ENCODE assay signal across 28 cellular contexts in genomic region chr5:122730037-122730436, GRCh38. TPM values are rescaled to one million over a fixed set of nuclear protein-coding genes. Genes with fewer than 3 reads are reported as not detected.
DNase-seq lines count a peak whose midpoint lies in the region; ATAC-seq, FAIRE-seq and TF ChIP-seq lines count a peak whose summit lies in the region.
"Had no signal": no experiment of that assay in that cellular context is flagged by ENCODE, and none has a peak within 500 bp of the region (broad histone marks: within the 10 kb centered on the region; RNA-seq: fewer than 3 reads in every experiment).

No MANE protein-coding gene starts in this region.

- peaks cover 23 to 39% (median 32%) of the 10 kb centered on the region in 3 donors for H3K4me1 Mint-ChIP-seq in naive B cell
- H3K4me1 Mint-ChIP-seq: activated T-helper 17 cell treated with anti-CD3 and anti-CD28 coated beads, Interleukin-2, amount 50 U/mL, for 72 hours; endodermal cell; stimulated activated naive CD8-positive, alpha-beta T cell treated with anti-CD3 and anti-CD28 coated beads, Interleukin-15, amount 100 ng/mL, for 72 hours had no signal

- H3K9me3 ChIP-seq in SK-N-SH = no peaks in the 10 kb centered on the region
- H3K9me3 ChIP-seq: BE2C, lower lobe of right lung, thyroid gland had no signal

- no peaks in the 10 kb centered on the region for H4K20me1 ChIP-seq in SK-N-SH (ENCODE audit: insufficient read depth)

- CTCF ChIA-PET in SK-N-SH (lab: Yijun Ruan, JAX) (no interaction called here), HEK293T (lab: Yijun Ruan, JAX) (no interaction called here)

- TF ChIP-seq RAD21 in SK-N-SH (IDR thresholded peaks at IDR 0.05; ENCODE audit: low read length) = no peak

- H3K4me3 ChIP-seq in SK-N-SH (ENCODE audit: low read depth in 2 of 2, low read length in 1 of 2) = no peak overlapping the region
- H3K4me3 ChIP-seq: heart left ventricle, lower lobe of right lung, thyroid gland had no signal

- H3K36me3 ChIP-seq in SK-N-SH (replicated peaks in 1 of 2; ENCODE audit: control insufficient read depth in 1 of 2, insufficient read depth in 2 of 2, low read length in 1 of 2) = no peaks in the 10 kb centered on the region
- H3K36me3 ChIP-seq: BE2C, heart left ventricle, lower lobe of right lung, thyroid gland had no signal

- DNase-seq in GM12891 (ENCODE audit: insufficient read length, low spot score) = no peak
- peak; percentile 10 for DNase-seq in GM20000 (ENCODE audit: low spot score)
- DNase-seq in naive B cell = no peak
- DNase-seq in SK-N-SH = no peak
- no peak for DNase-seq in GOT3 (lab: John Stamatoyannopoulos, UW)
- no peak for DNase-seq in HEK293T (ENCODE audit: extremely low spot score)
- DNase-seq: activated CD4-positive, alpha-beta memory T cell treated with anti-CD3 and anti-CD28 coated beads for 36 hours; activated CD8-positive, alpha-beta memory T cell treated with anti-CD3 and anti-CD28 coated beads, Interleukin-2, amount 50 U/mL, for 48 hours; aorta; BE2C; cortex of kidney; endodermal cell; foreskin fibroblast; heart left ventricle; lower lobe of right lung; NCI-H146; NCI-H2107; NCI-H748 treated with DMSO at 0.1 percent for 48 hours; stimulated activated naive CD8-positive, alpha-beta T cell treated with anti-CD3 and anti-CD28 coated beads, Interleukin-15, amount 100 ng/mL, for 72 hours; T-helper 1 cell; thyroid gland had no signal

- no peak overlapping the region for H3K4me2 ChIP-seq in SK-N-SH

- no peak overlapping the region for H2AFZ ChIP-seq in SK-N-SH (ENCODE audit: low read depth)

- no peak for TF ChIP-seq CTCF in GM20000 (IDR thresholded peaks at IDR 0.05; ENCODE audit: extremely low read depth, missing control alignments)
- no peak for TF ChIP-seq CTCF in SK-N-SH (IDR thresholded peaks at IDR 0.05)

- H3K36me3 Mint-ChIP-seq in naive B cell = peaks cover 0 to 7% of the 10 kb centered on the region in 2 donors
- H3K36me3 Mint-ChIP-seq: activated CD4-positive, alpha-beta memory T cell treated with anti-CD3 and anti-CD28 coated beads for 36 hours; natural killer cell treated with Interleukin-12 subunit alpha and Interleukin-12 subunit beta and Interleukin-15 and Interleukin-18, amount 100 ng/mL, for 72 hours had no signal

- TF ChIP-seq EP300 in SK-N-SH (IDR thresholded peaks at IDR 0.05; ENCODE audit: borderline replicate concordance in 1 of 2, low read depth in 1 of 2, low read length in 1 of 2) = no peak

- H3F3A ChIP-seq in SK-N-SH (replicated peaks; ENCODE audit: insufficient read depth) = no peaks in the 10 kb centered on the region

- H3K27ac Mint-ChIP-seq in naive B cell = no peak overlapping the region
- H3K27ac Mint-ChIP-seq: activated CD4-positive, alpha-beta memory T cell treated with anti-CD3 and anti-CD28 coated beads for 36 hours; activated naive CD4-positive, alpha-beta T cell treated with anti-CD3 and anti-CD28 coated beads, Interleukin-2, amount 50 U/mL, for 72 hours; activated T-helper 17 cell treated with anti-CD3 and anti-CD28 coated beads, Interleukin-2, amount 50 U/mL, for 72 hours; endodermal cell; natural killer cell treated with Interleukin-12 subunit alpha and Interleukin-12 subunit beta and Interleukin-15 and Interleukin-18, amount 100 ng/mL, for 72 hours; stimulated activated naive CD8-positive, alpha-beta T cell treated with anti-CD3 and anti-CD28 coated beads, Interleukin-15, amount 100 ng/mL, for 72 hours had no signal

- POLR2A ChIA-PET in SK-N-SH (lab: Yijun Ruan, JAX) (no interaction called here), HEK293T (lab: Yijun Ruan, JAX) (no interaction called here)

- no peaks in the 10 kb centered on the region for H3K27me3 Mint-ChIP-seq in naive B cell

- H3K4me3 Mint-ChIP-seq in naive B cell = peak overlapping the region in 5 of 8 donors; percentile 44 to 68 (median 44)
- H3K4me3 Mint-ChIP-seq: activated CD4-positive, alpha-beta memory T cell treated with anti-CD3 and anti-CD28 coated beads for 36 hours; activated T-helper 17 cell treated with anti-CD3 and anti-CD28 coated beads, Interleukin-2, amount 50 U/mL, for 72 hours; endodermal cell; natural killer cell treated with Interleukin-12 subunit alpha and Interleukin-12 subunit beta and Interleukin-15 and Interleukin-18, amount 100 ng/mL, for 72 hours; stimulated activated naive CD8-positive, alpha-beta T cell treated with anti-CD3 and anti-CD28 coated beads, Interleukin-15, amount 100 ng/mL, for 72 hours had no signal

- H3K27ac ChIP-seq in SK-N-SH (ENCODE audit: low read depth in 2 of 2, low read length in 1 of 2) = no peak overlapping the region
- H3K27ac ChIP-seq: heart left ventricle, lower lobe of right lung, RWPE1, thyroid gland had no signal

- no peaks in the 10 kb centered on the region for H3K27me3 ChIP-seq in SK-N-SH (ENCODE audit: insufficient read depth)
- H3K27me3 ChIP-seq: BE2C, heart left ventricle, thyroid gland had no signal

- peaks cover 0 to 7% (median 0%) of the 10 kb centered on the region in 7 donors for H3K9me3 Mint-ChIP-seq in naive B cell
- H3K9me3 Mint-ChIP-seq: activated T-helper 17 cell treated with anti-CD3 and anti-CD28 coated beads, Interleukin-2, amount 50 U/mL, for 72 hours; natural killer cell treated with Interleukin-12 subunit alpha and Interleukin-12 subunit beta and Interleukin-15 and Interleukin-18, amount 100 ng/mL, for 72 hours; stimulated activated naive CD8-positive, alpha-beta T cell treated with anti-CD3 and anti-CD28 coated beads, Interleukin-15, amount 100 ng/mL, for 72 hours had no signal

- no peaks in the 10 kb centered on the region for H3K79me2 ChIP-seq in SK-N-SH (ENCODE audit: insufficient read depth)

- H3K9me2 ChIP-seq in SK-N-SH = no peaks in the 10 kb centered on the region

- no peak for TF ChIP-seq POLR2A in GM12891 (IDR thresholded peaks at IDR 0.05; ENCODE audit: low read depth, low read length)

- H3K9ac ChIP-seq in SK-N-SH = no peak overlapping the region

- ATAC-seq in HG03175 (IDR thresholded peaks at IDR 0.05; ENCODE audit: unreplicated experiment) = peak; percentile 34
- ATAC-seq in naive B cell (ENCODE audit: low read depth in 2 of 2) = peak; percentile 25 to 48
- ATAC-seq: activated CD4-positive, CD25-positive, alpha-beta regulatory T cell treated with anti-CD3 and anti-CD28 coated beads, Interleukin-2, amount 50 U/mL, for 24 hours; activated naive CD4-positive, alpha-beta T cell treated with anti-CD3 and anti-CD28 coated beads, Interleukin-2, amount 50 U/mL, for 72 hours; activated T-helper 17 cell treated with anti-CD3 and anti-CD28 coated beads, Interleukin-2, amount 50 U/mL, for 72 hours; esophagus mucosa; heart left ventricle; natural killer cell treated with Interleukin-12 subunit alpha and Interleukin-12 subunit beta and Interleukin-15 and Interleukin-18, amount 100 ng/mL, for 72 hours; stimulated activated naive CD8-positive, alpha-beta T cell treated with anti-CD3 and anti-CD28 coated beads, Interleukin-15, amount 100 ng/mL, for 72 hours had no signal

- FAIRE-seq in GM12891 (lab: Jason Lieb, UNC) = no peak

- no peaks in the 10 kb centered on the region for H3K4me1 ChIP-seq in SK-N-SH (ENCODE audit: control insufficient read depth in 1 of 2, insufficient read depth in 2 of 2, low read depth in 1 of 2, low read length in 1 of 2)
- H3K4me1 ChIP-seq: BE2C, heart left ventricle, lower lobe of right lung, thyroid gland had no signal

- 79% methylated on average over 1 of the region's 1 CpG for WGBS in SK-N-SH (ENCODE audit: low lambda C conversion rate)

TF ChIP-seq in GM12891, 5 proteins besides CTCF, POLR2A, EP300 and RAD21:
- TF ChIP-seq POLR2AphosphoS5 (IDR thresholded peaks at IDR 0.05; ENCODE audit: low read depth, low read length) = no peak
- TF ChIP-seq PAX5 (IDR thresholded peaks at IDR 0.05; ENCODE audit: insufficient read depth, low read length, severe bottlenecking) = no peak
- TF ChIP-seq POU2F2 (IDR thresholded peaks at IDR 0.05; ENCODE audit: low read depth, low read length) = no peak
- peak; percentile 72; the same call in 1 of the 2 replicates for TF ChIP-seq SPI1 (IDR thresholded peaks at IDR 0.05; ENCODE audit: low read depth, low read length)

TF ChIP-seq in SK-N-SH, 30 proteins besides CTCF, POLR2A, EP300 and RAD21:
- no peak for TF ChIP-seq SMC3 (IDR thresholded peaks at IDR 0.05; ENCODE audit: low read depth, low read length)
- TF ChIP-seq ELF1 (IDR thresholded peaks at IDR 0.05) = no peak
- TF ChIP-seq MXI1 (IDR thresholded peaks at IDR 0.05; ENCODE audit: low read depth, low read length) = no peak

TF ChIP-seq in HEK293T, 16 proteins besides CTCF, POLR2A, EP300 and RAD21:
- TF ChIP-seq NFRKB (IDR thresholded peaks at IDR 0.05) (no peak), SP1 (IDR thresholded peaks at IDR 0.05) (no peak), FOXM1 (IDR thresholded peaks at IDR 0.05; ENCODE audit: borderline replicate concordance) (no peak), LEF1 (IDR thresholded peaks at IDR 0.05; ENCODE audit: borderline replicate concordance) (no peak), PKNOX1 (IDR thresholded peaks at IDR 0.05) (no peak), SUZ12 (IDR thresholded peaks at IDR 0.05) (no peak), ARNT (IDR thresholded peaks at IDR 0.05) (no peak), FOXA1 (IDR thresholded peaks at IDR 0.05) (no peak), L3MBTL2 (conservative IDR thresholded peaks at IDR 0.05) (no peak), ZNF384 (IDR thresholded peaks at IDR 0.05) (no peak), HDGF (IDR thresholded peaks at IDR 0.05; ENCODE audit: borderline replicate concordance) (no peak), ELF4 (IDR thresholded peaks at IDR 0.05) (no peak), FOXK2 (IDR thresholded peaks at IDR 0.05) (no peak), TARDBP (IDR thresholded peaks at IDR 0.05) (no peak), CTBP1 (IDR thresholded peaks at IDR 0.05; ENCODE audit: borderline replicate concordance) (no peak)

RNA-seq across cellular contexts. Expression of gene SNX2, which starts 44.8 kb away (rescaled TPM):
- 49.6 TPM for polyA plus RNA-seq in GM12891 (2012; ENCODE audit: low read depth, missing spikeins)
- polyA plus RNA-seq in naive B cell (ENCODE audit: low read depth in 6 of 6) (100 to 1,000 TPM; 457 to 756 (median 632) TPM), SK-N-SH (2012; rRNA removed) (17.4 and 23.2 TPM in 2 replicates)
- polyA plus RNA-seq in SK-N-SH (2012; cell fraction: cytosol; rRNA removed) = 32.8 and 40.0 TPM in 2 replicates
- 3.6 and 8.8 TPM in 2 replicates for polyA plus RNA-seq in SK-N-SH (2012; cell fraction: nucleus; rRNA removed)

Comparison
In these comparisons a context has a peak if more than half of its experiments do, and no peak if none do; other contexts are left out.
1. RNA of gene SNX2, which starts 44.8 kb away (polyA plus RNA-seq): 457 to 756 TPM in naive B cell; 3.6 to 40.0 TPM in SK-N-SH; every median in the first group is over 10 times any median in the second.